19 cellular contexts compared by ENCODE assay signal in the genomic region with DNA sequence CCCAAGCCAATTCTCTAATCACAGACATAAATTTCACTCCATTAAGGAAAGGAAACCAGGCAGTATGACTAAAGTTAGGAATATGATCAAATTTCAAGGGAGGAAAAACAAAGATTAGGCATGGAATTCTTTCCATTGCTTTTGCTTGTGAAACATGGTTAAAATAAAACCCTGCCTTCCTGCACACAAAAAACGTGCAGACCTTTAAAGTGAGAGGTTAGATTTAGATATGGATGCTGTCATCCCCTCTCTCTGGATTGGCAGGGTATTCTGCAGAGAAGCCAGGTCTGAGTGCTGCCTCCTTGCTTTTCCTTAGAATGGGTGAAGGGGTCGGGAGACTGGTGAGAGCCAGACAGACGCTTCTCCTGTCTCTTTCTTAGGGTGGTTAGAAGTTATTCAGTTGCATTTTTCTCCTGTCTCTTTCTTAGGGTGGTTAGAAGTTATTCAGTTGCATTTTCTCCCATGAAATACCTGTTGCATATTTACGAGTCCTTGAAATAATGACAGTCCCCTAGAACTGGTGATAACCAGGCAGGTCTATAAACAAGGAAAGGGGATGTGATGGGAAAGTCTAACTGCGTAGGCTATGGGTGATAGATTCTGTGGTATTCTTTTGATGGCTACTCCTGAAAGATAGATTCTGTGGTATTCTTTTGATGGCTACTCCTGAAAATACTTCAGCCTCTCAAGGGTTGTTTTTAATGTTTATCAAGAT.
DNase-seq lines count a peak whose midpoint lies in the region; ATAC-seq, FAIRE-seq and TF ChIP-seq lines count a peak whose summit lies in the region.
"Had no signal": no experiment of that assay in that cellular context is flagged by ENCODE, and none has a peak within 500 bp of the region (broad histone marks: within the 10 kb centered on the region; RNA-seq: fewer than 3 reads in every experiment).

No MANE protein-coding gene starts in this region.

- DNase-seq in WTC11 (ENCODE audit: low spot score) = no peak
- peak; percentile 73 for DNase-seq in fibroblast of pulmonary artery (ENCODE audit: low read depth)
- no peak for DNase-seq in omental fat pad (ENCODE audit: low spot score)
- no peak for DNase-seq in NCI-H1048 (lab: John Stamatoyannopoulos, UW)
- DNase-seq: activated CD4-positive, alpha-beta T cell treated with anti-CD3 and anti-CD28 coated beads for 1 hour; activated naive CD8-positive, alpha-beta T cell treated with anti-CD3 and anti-CD28 coated beads, Interleukin-2, amount 10 ng/mL, durations not matched to agents 7 days and 5 days; activated T-cell treated with anti-CD3 and anti-CD28 coated beads for 4 hours; dorsolateral prefrontal cortex; Karpas-422; NCI-H1694; NCI-H510A; pancreas; spleen had no signal

- POLR2A ChIA-PET in WTC11 (lab: Charles Lee) = no interaction called here

- no peak for TF ChIP-seq CTCF in WTC11 (IDR thresholded peaks at IDR 0.05)
- TF ChIP-seq CTCF in fibroblast of pulmonary artery (IDR thresholded peaks at IDR 0.05; ENCODE audit: low read length, missing control alignments) = no peak
- TF ChIP-seq CTCF in omental fat pad (IDR thresholded peaks at IDR 0.05) = no peak

- H3K27me3 Mint-ChIP-seq in WTC11 (ENCODE audit: low read depth) = no peaks in the 10 kb centered on the region
- H3K27me3 Mint-ChIP-seq: stimulated activated naive CD8-positive, alpha-beta T cell treated with anti-CD3 and anti-CD28 coated beads, Interleukin-15, Interleukin-2, amounts not matched to agents 100 ng/mL and 50 ng/mL, for 24 hours had no signal

- CTCF ChIA-PET in WTC11 (lab: Charles Lee) = no interaction called here

- peak; percentile 97 for FAIRE-seq in G401.6 (lab: Jason Lieb, UNC)
- FAIRE-seq: pancreas had no signal

- ATAC-seq in WTC11 (peak; percentile 18; the same call in 1 of the 2 replicates), omental fat pad (ENCODE audit: low FRiP score) (peak; percentile 37), HG02885 (IDR thresholded peaks at IDR 0.05; ENCODE audit: poor library complexity, unreplicated experiment) (no peak), HG03342 (IDR thresholded peaks at IDR 0.05; ENCODE audit: unreplicated experiment) (no peak), HG02798 (IDR thresholded peaks at IDR 0.05; ENCODE audit: poor library complexity, unreplicated experiment) (no peak)
- ATAC-seq: pancreas had no signal

- H3K4me1 Mint-ChIP-seq in WTC11 = peaks cover 51% of the 10 kb centered on the region

- H3K27ac Mint-ChIP-seq in WTC11 = no peak overlapping the region
- H3K27ac Mint-ChIP-seq: activated naive CD8-positive, alpha-beta T cell treated with anti-CD3 and anti-CD28 coated beads, Interleukin-2, amount 10 ng/mL, durations not matched to agents 7 days and 5 days; stimulated activated naive CD8-positive, alpha-beta T cell treated with anti-CD3 and anti-CD28 coated beads, Interleukin-15, Interleukin-2, amounts not matched to agents 100 ng/mL and 50 ng/mL, for 24 hours had no signal

- peaks cover 4% of the 10 kb centered on the region; the same call in 1 of the 2 replicates for H3K9me3 Mint-ChIP-seq in WTC11
- H3K9me3 Mint-ChIP-seq: activated naive CD8-positive, alpha-beta T cell treated with anti-CD3 and anti-CD28 coated beads, Interleukin-2, amount 10 ng/mL, durations not matched to agents 7 days and 5 days; stimulated activated naive CD8-positive, alpha-beta T cell treated with anti-CD3 and anti-CD28 coated beads, Interleukin-15, Interleukin-2, amounts not matched to agents 100 ng/mL and 50 ng/mL, for 24 hours had no signal

- no peaks in the 10 kb centered on the region for H3K36me3 Mint-ChIP-seq in WTC11

- H3K4me3 Mint-ChIP-seq in WTC11 = no peak overlapping the region
- H3K4me3 Mint-ChIP-seq: activated naive CD8-positive, alpha-beta T cell treated with anti-CD3 and anti-CD28 coated beads, Interleukin-2, amount 10 ng/mL, durations not matched to agents 7 days and 5 days; stimulated activated naive CD8-positive, alpha-beta T cell treated with anti-CD3 and anti-CD28 coated beads, Interleukin-15, Interleukin-2, amounts not matched to agents 100 ng/mL and 50 ng/mL, for 24 hours had no signal

- H3K4me3 ChIP-seq in fibroblast of pulmonary artery (replicated peaks; ENCODE audit: low read depth, low read length) = no peak overlapping the region
- H3K4me3 ChIP-seq: dorsolateral prefrontal cortex, HAP-1, pancreas, spleen had no signal

TF ChIP-seq in WTC11, 78 proteins besides CTCF, POLR2A, EP300 and RAD21 (continues in another document):
- TF ChIP-seq CREB1 (CRISPR knock-in tag; IDR thresholded peaks at IDR 0.05) (no peak), ATF2 (CRISPR knock-in tag; IDR thresholded peaks at IDR 0.05; ENCODE audit: borderline replicate concordance, low read depth) (no peak), CREM (CRISPR knock-in tag; IDR thresholded peaks at IDR 0.05) (no peak), MXD4 (CRISPR knock-in tag; IDR thresholded peaks at IDR 0.05; ENCODE audit: borderline replicate concordance) (no peak), ZNF317 (CRISPR knock-in tag; IDR thresholded peaks at IDR 0.05; ENCODE audit: borderline replicate concordance, low read depth) (no peak), TCF7 (CRISPR knock-in tag; IDR thresholded peaks at IDR 0.05; ENCODE audit: low read depth) (no peak), SMAD4 (CRISPR knock-in tag; IDR thresholded peaks at IDR 0.05) (no peak), CBFB (CRISPR knock-in tag; IDR thresholded peaks at IDR 0.05; ENCODE audit: low read depth) (no peak), FOXJ3 (CRISPR knock-in tag; IDR thresholded peaks at IDR 0.05; ENCODE audit: borderline replicate concordance) (no peak), HMGXB4 (CRISPR knock-in tag; IDR thresholded peaks at IDR 0.05) (no peak)
- TF ChIP-seq, protein P1, sequence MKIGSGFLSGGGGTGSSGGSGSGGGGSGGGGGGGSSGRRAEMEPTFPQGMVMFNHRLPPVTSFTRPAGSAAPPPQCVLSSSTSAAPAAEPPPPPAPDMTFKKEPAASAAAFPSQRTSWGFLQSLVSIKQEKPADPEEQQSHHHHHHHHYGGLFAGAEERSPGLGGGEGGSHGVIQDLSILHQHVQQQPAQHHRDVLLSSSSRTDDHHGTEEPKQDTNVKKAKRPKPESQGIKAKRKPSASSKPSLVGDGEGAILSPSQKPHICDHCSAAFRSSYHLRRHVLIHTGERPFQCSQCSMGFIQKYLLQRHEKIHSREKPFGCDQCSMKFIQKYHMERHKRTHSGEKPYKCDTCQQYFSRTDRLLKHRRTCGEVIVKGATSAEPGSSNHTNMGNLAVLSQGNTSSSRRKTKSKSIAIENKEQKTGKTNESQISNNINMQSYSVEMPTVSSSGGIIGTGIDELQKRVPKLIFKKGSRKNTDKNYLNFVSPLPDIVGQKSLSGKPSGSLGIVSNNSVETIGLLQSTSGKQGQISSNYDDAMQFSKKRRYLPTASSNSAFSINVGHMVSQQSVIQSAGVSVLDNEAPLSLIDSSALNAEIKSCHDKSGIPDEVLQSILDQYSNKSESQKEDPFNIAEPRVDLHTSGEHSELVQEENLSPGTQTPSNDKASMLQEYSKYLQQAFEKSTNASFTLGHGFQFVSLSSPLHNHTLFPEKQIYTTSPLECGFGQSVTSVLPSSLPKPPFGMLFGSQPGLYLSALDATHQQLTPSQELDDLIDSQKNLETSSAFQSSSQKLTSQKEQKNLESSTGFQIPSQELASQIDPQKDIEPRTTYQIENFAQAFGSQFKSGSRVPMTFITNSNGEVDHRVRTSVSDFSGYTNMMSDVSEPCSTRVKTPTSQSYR (CRISPR knock-in tag; IDR thresholded peaks at IDR 0.05) = no peak

Comparison
In these comparisons a context has a peak if more than half of its experiments do, and no peak if none do; other contexts are left out.
1. ATAC-seq: peak in WTC11 (single experiment) and omental fat pad (single experiment); none in HG02885 (single experiment), HG03342 (single experiment) and HG02798 (single experiment).